9 cellular contexts compared by ENCODE assay signal in genomic region chr11:128582496-128583366, GRCh38. TPM values are rescaled to one million over a fixed set of nuclear protein-coding genes. Genes with fewer than 3 reads are reported as not detected.
A peak's percentile ranks its signal among the peaks of the same experiment; 100 is the strongest.
DNase-seq lines count a peak whose midpoint lies in the region; ATAC-seq and TF ChIP-seq lines count a peak whose summit lies in the region.
"Had no signal": no experiment of that assay in that cellular context is flagged by ENCODE, and none has a peak within 500 bp of the region (broad histone marks: within the 10 kb centered on the region; RNA-seq: fewer than 3 reads in every experiment).

No MANE protein-coding gene starts in this region.

- intact Hi-C loops in activated CD4-positive, alpha-beta T cell treated with anti-CD3 and anti-CD28 coated beads, Interleukin-2, amount 10 ng/mL, durations not matched to agents 24 days and 14 days (cut with micrococcal nuclease), result loop anchor here (5.0 kb wide), 1 partner anchor 150 kb away; no protein-coding TSS in a partner anchor
- intact Hi-C loops in left cardiac atrium (cut with DNase I) (no loop called here), colonic mucosa (cut with DNase I) (no loop called here)

- H3K4me3 Mint-ChIP-seq in activated CD4-positive, alpha-beta T cell treated with anti-CD3 and anti-CD28 coated beads, Interleukin-2, amount 10 ng/mL, durations not matched to agents 24 days and 14 days, result peak overlapping the region; percentile 59
- no peak overlapping the region for H3K4me3 Mint-ChIP-seq in activated CD4-positive, alpha-beta T cell treated with anti-CD3 and anti-CD28 coated beads, Interleukin-2, amount 10 ng/mL, durations not matched to agents 7 days and 5 days
- H3K4me3 Mint-ChIP-seq in stimulated activated naive CD8-positive, alpha-beta T cell treated with anti-CD3 and anti-CD28 coated beads, Interleukin-15, amount 100 ng/mL, for 72 hours, result peak overlapping the region; percentile 70 to 80
- H3K4me3 Mint-ChIP-seq: neural crest cell had no signal

- H3K27me3 ChIP-seq in colonic mucosa, result no peaks in the 10 kb centered on the region

- H3K9me3 ChIP-seq in SK-N-MC (ENCODE audit: low read depth, low read length), result no peaks in the 10 kb centered on the region
- no peaks in the 10 kb centered on the region for H3K9me3 ChIP-seq in colonic mucosa

- ATAC-seq in left cardiac atrium, result peak; percentile 63 to 96
- ATAC-seq in stimulated activated naive CD8-positive, alpha-beta T cell treated with anti-CD3 and anti-CD28 coated beads, Interleukin-15, amount 100 ng/mL, for 72 hours, result peak; percentile 42
- no peak for ATAC-seq in GM18858 (IDR thresholded peaks at IDR 0.05; ENCODE audit: unreplicated experiment)
- ATAC-seq in GM19397 (IDR thresholded peaks at IDR 0.05; ENCODE audit: unreplicated experiment), result no peak

- no peak for DNase-seq in activated CD4-positive, alpha-beta T cell treated with anti-CD3 and anti-CD28 coated beads, Interleukin-2, amount 10 ng/mL, durations not matched to agents 24 days and 14 days
- no peak for DNase-seq in activated CD4-positive, alpha-beta T cell treated with anti-CD3 and anti-CD28 coated beads, Interleukin-2, amount 10 ng/mL, durations not matched to agents 7 days and 5 days
- DNase-seq in SK-N-MC (ENCODE audit: low read depth, low spot score) (no peak), left cardiac atrium (no peak), colonic mucosa (no peak)
- peak in 1 of 2 donors; percentile 22 for DNase-seq in stimulated activated naive CD8-positive, alpha-beta T cell treated with anti-CD3 and anti-CD28 coated beads, Interleukin-15, amount 100 ng/mL, for 72 hours

- H3K4me1 Mint-ChIP-seq in activated CD4-positive, alpha-beta T cell treated with anti-CD3 and anti-CD28 coated beads, Interleukin-2, amount 10 ng/mL, durations not matched to agents 24 days and 14 days, result peaks cover 35% of the 10 kb centered on the region
- H3K4me1 Mint-ChIP-seq in activated CD4-positive, alpha-beta T cell treated with anti-CD3 and anti-CD28 coated beads, Interleukin-2, amount 10 ng/mL, durations not matched to agents 7 days and 5 days, result peaks cover 36% of the 10 kb centered on the region
- peaks cover 80% of the 10 kb centered on the region for H3K4me1 Mint-ChIP-seq in stimulated activated naive CD8-positive, alpha-beta T cell treated with anti-CD3 and anti-CD28 coated beads, Interleukin-15, amount 100 ng/mL, for 72 hours

- POLR2A ChIA-PET in activated CD4-positive, alpha-beta T cell treated with anti-CD3 and anti-CD28 coated beads, Interleukin-2, amount 10 ng/mL, durations not matched to agents 7 days and 5 days (lab: Charles Lee), result interaction anchor here (0.6 kb wide), 1 partner anchor 22 kb away, joined by 3 read pairs; no protein-coding TSS in a partner anchor

- TF ChIP-seq CTCF in colonic mucosa (IDR thresholded peaks at IDR 0.05), result no peak

- peak overlapping the region; percentile 81 for H3K27ac Mint-ChIP-seq in activated CD4-positive, alpha-beta T cell treated with anti-CD3 and anti-CD28 coated beads, Interleukin-2, amount 10 ng/mL, durations not matched to agents 24 days and 14 days
- H3K27ac Mint-ChIP-seq in activated CD4-positive, alpha-beta T cell treated with anti-CD3 and anti-CD28 coated beads, Interleukin-2, amount 10 ng/mL, durations not matched to agents 7 days and 5 days, result no peak overlapping the region
- peak overlapping the region in 1 of 2 donors; percentile 47 for H3K27ac Mint-ChIP-seq in stimulated activated naive CD8-positive, alpha-beta T cell treated with anti-CD3 and anti-CD28 coated beads, Interleukin-15, amount 100 ng/mL, for 72 hours

- peaks cover 7% of the 10 kb centered on the region for H3K27me3 Mint-ChIP-seq in activated CD4-positive, alpha-beta T cell treated with anti-CD3 and anti-CD28 coated beads, Interleukin-2, amount 10 ng/mL, durations not matched to agents 24 days and 14 days
- no peaks in the 10 kb centered on the region for H3K27me3 Mint-ChIP-seq in activated CD4-positive, alpha-beta T cell treated with anti-CD3 and anti-CD28 coated beads, Interleukin-2, amount 10 ng/mL, durations not matched to agents 7 days and 5 days
- no peaks in the 10 kb centered on the region for H3K27me3 Mint-ChIP-seq in stimulated activated naive CD8-positive, alpha-beta T cell treated with anti-CD3 and anti-CD28 coated beads, Interleukin-15, amount 100 ng/mL, for 72 hours

- H3K4me3 ChIP-seq in SK-N-MC (peak overlapping the region; percentile 50), colonic mucosa (no peak overlapping the region)

- H3K36me3 ChIP-seq in SK-N-MC (ENCODE audit: insufficient read depth, low read length) (no peaks in the 10 kb centered on the region), colonic mucosa (no peaks in the 10 kb centered on the region)

- H3K27ac ChIP-seq in SK-N-MC (peak overlapping the region; percentile 82), colonic mucosa (no peak overlapping the region)

- H3K9ac ChIP-seq in SK-N-MC (ENCODE audit: insufficient read length), result no peak overlapping the region
- H3K9ac ChIP-seq in colonic mucosa (ENCODE audit: low read depth in 2 of 2, low read length in 2 of 2), result no peak overlapping the region

- H3K4me1 ChIP-seq in colonic mucosa, result no peaks in the 10 kb centered on the region

- H3K9me3 Mint-ChIP-seq in activated CD4-positive, alpha-beta T cell treated with anti-CD3 and anti-CD28 coated beads, Interleukin-2, amount 10 ng/mL, durations not matched to agents 24 days and 14 days, result no peaks in the 10 kb centered on the region
- no peaks in the 10 kb centered on the region for H3K9me3 Mint-ChIP-seq in activated CD4-positive, alpha-beta T cell treated with anti-CD3 and anti-CD28 coated beads, Interleukin-2, amount 10 ng/mL, durations not matched to agents 7 days and 5 days
- no peaks in the 10 kb centered on the region for H3K9me3 Mint-ChIP-seq in stimulated activated naive CD8-positive, alpha-beta T cell treated with anti-CD3 and anti-CD28 coated beads, Interleukin-15, amount 100 ng/mL, for 72 hours
- H3K9me3 Mint-ChIP-seq: neural crest cell had no signal

- CTCF ChIA-PET in activated CD4-positive, alpha-beta T cell treated with anti-CD3 and anti-CD28 coated beads, Interleukin-2, amount 10 ng/mL, durations not matched to agents 7 days and 5 days (lab: Charles Lee), result interaction anchor here (0.7 to 1.1 kb wide), 4 partner anchors 8 to 40 kb away, joined by 3 to 4 read pairs (median 3); no protein-coding TSS in a partner anchor

- H3K36me3 Mint-ChIP-seq in activated CD4-positive, alpha-beta T cell treated with anti-CD3 and anti-CD28 coated beads, Interleukin-2, amount 10 ng/mL, durations not matched to agents 24 days and 14 days (ENCODE audit: low read depth), result no peaks in the 10 kb centered on the region
- no peaks in the 10 kb centered on the region for H3K36me3 Mint-ChIP-seq in activated CD4-positive, alpha-beta T cell treated with anti-CD3 and anti-CD28 coated beads, Interleukin-2, amount 10 ng/mL, durations not matched to agents 7 days and 5 days (ENCODE audit: low read depth)

RNA-seq across cellular contexts. Expression of gene ETS1, which starts 4.6 kb away (rescaled TPM):
- 449 and 454 TPM in 2 replicates for total RNA-seq in activated CD4-positive, alpha-beta T cell treated with anti-CD3 and anti-CD28 coated beads, Interleukin-2, amount 10 ng/mL, durations not matched to agents 24 days and 14 days
- 100 to 1,000 TPM; 580 to 648 TPM for total RNA-seq in activated CD4-positive, alpha-beta T cell treated with anti-CD3 and anti-CD28 coated beads, Interleukin-2, amount 10 ng/mL, durations not matched to agents 7 days and 5 days
- 10 to 100 TPM; 52.7 to 68.5 TPM for total RNA-seq in left cardiac atrium
- total RNA-seq in colonic mucosa, result 10 to 100 TPM; 19.3 to 37.6 TPM

Comparison
In these comparisons a context has a peak if more than half of its experiments do, and no peak if none do; other contexts are left out.
1. ATAC-seq: peak in left cardiac atrium (2 of 2) and stimulated activated naive CD8-positive, alpha-beta T cell treated with anti-CD3 and anti-CD28 coated beads, Interleukin-15, amount 100 ng/mL, for 72 hours (single experiment); none in GM18858 (single experiment) and GM19397 (single experiment).